In genomic region chrX:83535417-83536244, GRCh38 we compare ENCODE assay signal across 9 cellular contexts. TPM values are rescaled to one million over a fixed set of nuclear protein-coding genes. Genes with fewer than 3 reads are reported as not detected.
DNase-seq lines count a peak whose midpoint lies in the region; ATAC-seq and TF ChIP-seq lines count a peak whose summit lies in the region.
"Had no signal": no experiment of that assay in that cellular context is flagged by ENCODE, and none has a peak within 500 bp of the region (broad histone marks: within the 10 kb centered on the region; RNA-seq: fewer than 3 reads in every experiment).

No MANE protein-coding gene starts in this region.

- intact Hi-C loops in CD4-positive, alpha-beta T cell (cut with DNase I, micrococcal nuclease) = no loop called here
- intact Hi-C loops in breast epithelium (cut with DNase I; ENCODE audit: low total_unique reads) = no loop called here

- no peak for DNase-seq in CD4-positive, alpha-beta T cell
- DNase-seq in LNCaP clone FGC (ENCODE audit: low read depth) (no peak), breast epithelium (ENCODE audit: low spot score in 2 of 2) (no peak), OCI-M2 (lab: John Stamatoyannopoulos, UW; ENCODE audit: unreplicated experiment) (no peak), osteoblast (ENCODE audit: insufficient read length, low spot score, missing footprints) (no peak), mesenchymal stem cell (no peak)
- no peak for DNase-seq in stimulated activated effector memory CD8-positive, alpha-beta T cell treated with anti-CD3 and anti-CD28 coated beads, Interleukin-12 subunit alpha, Interleukin-12 subunit beta, amount 100 ng/mL, for 72 hours (ENCODE audit: low spot score in 2 of 2)
- DNase-seq: Right ventricle myocardium superior had no signal

- H2AFZ ChIP-seq in osteoblast (ENCODE audit: low read length) = no peak overlapping the region
- H2AFZ ChIP-seq in mesenchymal stem cell (ENCODE audit: low read depth, low read length) = no peak overlapping the region

- H3K14ac ChIP-seq in mesenchymal stem cell (ENCODE audit: low read length in 2 of 2) = no peak overlapping the region

- CTCF ChIA-PET in CD4-positive, alpha-beta T cell (lab: Charles Lee) = no interaction called here

- POLR2A ChIA-PET in CD4-positive, alpha-beta T cell (lab: Charles Lee) = no interaction called here

- H3K27ac Mint-ChIP-seq in CD4-positive, alpha-beta T cell = no peak overlapping the region
- H3K27ac Mint-ChIP-seq in stimulated activated effector memory CD8-positive, alpha-beta T cell treated with anti-CD3 and anti-CD28 coated beads, Interleukin-12 subunit alpha, Interleukin-12 subunit beta, amount 100 ng/mL, for 72 hours = no peak overlapping the region

- TF ChIP-seq CTCF in CD4-positive, alpha-beta T cell (IDR thresholded peaks at IDR 0.05) = no peak
- TF ChIP-seq CTCF in LNCaP clone FGC (IDR thresholded peaks at IDR 0.05; ENCODE audit: control insufficient read depth, extremely low read depth, insufficient read depth) = no peak
- no peak for TF ChIP-seq CTCF in breast epithelium (IDR thresholded peaks at IDR 0.05)
- no peak for TF ChIP-seq CTCF in osteoblast (IDR thresholded peaks at IDR 0.05; ENCODE audit: extremely low read depth, low read depth, low read length)

- H3K4me3 ChIP-seq in LNCaP clone FGC (ENCODE audit: low read depth, low read length) = peak overlapping the region; percentile 1; the same call in 1 of the 2 replicates
- peak overlapping the region in 2 of 3 donors; percentile 23 to 56 for H3K4me3 ChIP-seq in breast epithelium
- no peak overlapping the region for H3K4me3 ChIP-seq in osteoblast (ENCODE audit: insufficient read depth, low read length)
- H3K4me3 ChIP-seq in mesenchymal stem cell (ENCODE audit: insufficient read depth in 1 of 2, low read depth in 1 of 2, low read length in 2 of 2) = no peak overlapping the region

- no peak overlapping the region for H3K4ac ChIP-seq in mesenchymal stem cell (ENCODE audit: low read depth in 1 of 2, low read length in 2 of 2)

- no peak for ATAC-seq in CD4-positive, alpha-beta T cell (ENCODE audit: poor library complexity)
- peak; percentile 85 for ATAC-seq in GM19395 (IDR thresholded peaks at IDR 0.05; ENCODE audit: unreplicated experiment)
- ATAC-seq in stimulated activated effector memory CD8-positive, alpha-beta T cell treated with anti-CD3 and anti-CD28 coated beads, Interleukin-12 subunit alpha, Interleukin-12 subunit beta, amount 100 ng/mL, for 72 hours = no peak

- H3K27ac ChIP-seq in CD4-positive, alpha-beta T cell (ENCODE audit: low read depth, low read length) = no peak overlapping the region
- H3K27ac ChIP-seq in breast epithelium (no peak overlapping the region), osteoblast (ENCODE audit: low read depth, low read length) (no peak overlapping the region), mesenchymal stem cell (ENCODE audit: low read length, poor library complexity, severe bottlenecking) (no peak overlapping the region)

- no peak overlapping the region for H3K18ac ChIP-seq in mesenchymal stem cell (ENCODE audit: low read depth in 1 of 2, low read length in 2 of 2)

- no peak overlapping the region for H3K4me2 ChIP-seq in osteoblast (ENCODE audit: insufficient read depth, low read length)
- H3K4me2 ChIP-seq in mesenchymal stem cell (ENCODE audit: low read length, poor library complexity, severe bottlenecking) = no peak overlapping the region

- H2BK12ac ChIP-seq in mesenchymal stem cell (ENCODE audit: low read length in 2 of 2) = no peak overlapping the region

- H4K91ac ChIP-seq in mesenchymal stem cell (ENCODE audit: low read length) = no peak overlapping the region

- no peak overlapping the region for H2BK120ac ChIP-seq in mesenchymal stem cell (ENCODE audit: low read depth, low read length)

- H3K27me3 ChIP-seq in CD4-positive, alpha-beta T cell (ENCODE audit: control insufficient read depth, insufficient read depth, low read length) = no peaks in the 10 kb centered on the region
- H3K27me3 ChIP-seq in breast epithelium (peaks cover 0 to 17% of the 10 kb centered on the region in 2 donors), osteoblast (ENCODE audit: insufficient read depth, low read length) (no peaks in the 10 kb centered on the region), mesenchymal stem cell (ENCODE audit: control insufficient read depth in 1 of 2, insufficient read depth in 1 of 2, low read length in 2 of 2) (no peaks in the 10 kb centered on the region)

- H3K9me3 Mint-ChIP-seq in CD4-positive, alpha-beta T cell = no peaks in the 10 kb centered on the region
- no peaks in the 10 kb centered on the region for H3K9me3 Mint-ChIP-seq in stimulated activated effector memory CD8-positive, alpha-beta T cell treated with anti-CD3 and anti-CD28 coated beads, Interleukin-12 subunit alpha, Interleukin-12 subunit beta, amount 100 ng/mL, for 72 hours

- H2BK5ac ChIP-seq in mesenchymal stem cell (ENCODE audit: low read depth, low read length, poor library complexity, severe bottlenecking) = no peak overlapping the region

- no peak overlapping the region for H3K23ac ChIP-seq in mesenchymal stem cell (ENCODE audit: low read length in 2 of 2)

- H3K79me1 ChIP-seq in mesenchymal stem cell (replicated peaks; ENCODE audit: low read length, poor library complexity, severe bottlenecking) = no peaks in the 10 kb centered on the region

- H3K4me1 ChIP-seq in breast epithelium (no peaks in the 10 kb centered on the region), osteoblast (ENCODE audit: insufficient read depth, low read length) (no peaks in the 10 kb centered on the region), mesenchymal stem cell (ENCODE audit: control insufficient read depth, insufficient read depth, low read depth, low read length) (no peaks in the 10 kb centered on the region)

- no peaks in the 10 kb centered on the region for H3K36me3 Mint-ChIP-seq in CD4-positive, alpha-beta T cell (ENCODE audit: low read depth)
- H3K36me3 Mint-ChIP-seq in stimulated activated effector memory CD8-positive, alpha-beta T cell treated with anti-CD3 and anti-CD28 coated beads, Interleukin-12 subunit alpha, Interleukin-12 subunit beta, amount 100 ng/mL, for 72 hours = no peaks in the 10 kb centered on the region

- H3K27me3 Mint-ChIP-seq in CD4-positive, alpha-beta T cell = no peaks in the 10 kb centered on the region

- H4K8ac ChIP-seq in mesenchymal stem cell (ENCODE audit: low read length) = no peak overlapping the region

- H3K4me1 Mint-ChIP-seq in CD4-positive, alpha-beta T cell (ENCODE audit: low read depth) = no peaks in the 10 kb centered on the region
- no peaks in the 10 kb centered on the region for H3K4me1 Mint-ChIP-seq in stimulated activated effector memory CD8-positive, alpha-beta T cell treated with anti-CD3 and anti-CD28 coated beads, Interleukin-12 subunit alpha, Interleukin-12 subunit beta, amount 100 ng/mL, for 72 hours

- H4K20me1 ChIP-seq in osteoblast (ENCODE audit: insufficient read depth, low read length) = no peaks in the 10 kb centered on the region

- no peak overlapping the region for H3K9ac ChIP-seq in mesenchymal stem cell (ENCODE audit: low read length)

- peak overlapping the region; percentile 11 for H3K4me3 Mint-ChIP-seq in CD4-positive, alpha-beta T cell
- no peak overlapping the region for H3K4me3 Mint-ChIP-seq in stimulated activated effector memory CD8-positive, alpha-beta T cell treated with anti-CD3 and anti-CD28 coated beads, Interleukin-12 subunit alpha, Interleukin-12 subunit beta, amount 100 ng/mL, for 72 hours

- no peaks in the 10 kb centered on the region for H3K9me3 ChIP-seq in CD4-positive, alpha-beta T cell (ENCODE audit: control insufficient read depth, low read length)
- H3K9me3 ChIP-seq in breast epithelium (no peaks in the 10 kb centered on the region), osteoblast (ENCODE audit: low read depth, low read length) (no peaks in the 10 kb centered on the region), mesenchymal stem cell (ENCODE audit: control insufficient read depth, low read length) (no peaks in the 10 kb centered on the region)

- H3K36me3 ChIP-seq in breast epithelium (no peaks in the 10 kb centered on the region), osteoblast (ENCODE audit: insufficient read depth, low read length) (no peaks in the 10 kb centered on the region), mesenchymal stem cell (ENCODE audit: control insufficient read depth in 1 of 2, insufficient read depth in 2 of 2, low read depth in 1 of 2, low read length in 2 of 2) (no peaks in the 10 kb centered on the region)

- H3K79me2 ChIP-seq in osteoblast (ENCODE audit: insufficient read depth, low read length) = no peaks in the 10 kb centered on the region

- H2AK5ac ChIP-seq in mesenchymal stem cell (ENCODE audit: low read length, severe bottlenecking) = no peak overlapping the region

- TF ChIP-seq POLR2A in breast epithelium (IDR thresholded peaks at IDR 0.05) = no peak

- H2BK15ac ChIP-seq in mesenchymal stem cell (ENCODE audit: low read depth, poor library complexity, severe bottlenecking) = no peak overlapping the region

- 48% methylated on average over 5 of the region's 7 CpGs for WGBS in mesenchymal stem cell

RNA-seq across cellular contexts. Expression of gene POU3F4, which starts 27.5 kb away (rescaled TPM):
- total RNA-seq in CD4-positive, alpha-beta T cell = not detected
- total RNA-seq in breast epithelium = not detected
- total RNA-seq in osteoblast = not detected in 2 replicates
- polyA plus RNA-seq in mesenchymal stem cell (2013, experiment 1 of 2) = not detected
- not detected for polyA plus RNA-seq in mesenchymal stem cell (2013, experiment 2 of 2)
- total RNA-seq: Right ventricle myocardium superior had no signal

Comparison
In these comparisons a context has a peak if more than half of its experiments do, and no peak if none do; other contexts are left out.
1. H3K4me3 ChIP-seq: peak in LNCaP clone FGC (single experiment) and breast epithelium (2 of 3); none in osteoblast (single experiment) and mesenchymal stem cell (0 of 2).